17 cellular contexts compared by ENCODE assay signal in genomic region chr9:130570200-130570599, GRCh38. TPM values are rescaled to one million over a fixed set of nuclear protein-coding genes. Genes with fewer than 3 reads are reported as not detected.
A peak's percentile ranks its signal among the peaks of the same experiment; 100 is the strongest.
DNase-seq lines count a peak whose midpoint lies in the region; ATAC-seq, FAIRE-seq and TF ChIP-seq lines count a peak whose summit lies in the region.
"Had no signal": no experiment of that assay in that cellular context is flagged by ENCODE, and none has a peak within 500 bp of the region (broad histone marks: within the 10 kb centered on the region; RNA-seq: fewer than 3 reads in every experiment).

No MANE protein-coding gene starts in this region.

- POLR2A ChIA-PET in A549 (lab: Yijun Ruan, JAX) = no interaction called here
- POLR2A ChIA-PET in HEK293T (lab: Yijun Ruan, JAX) = interaction anchor here (1.0 kb wide), 1 partner anchor 9 kb away, joined by 3 read pairs; the partner anchor contains the start of gene FUBP3

- H3K27me3 ChIP-seq in RWPE2 (ENCODE audit: insufficient read depth, poor library complexity, severe bottlenecking) = no peaks in the 10 kb centered on the region
- H3K27me3 ChIP-seq: foreskin keratinocyte, ovary had no signal

- H3K36me3 ChIP-seq in RWPE2 (ENCODE audit: low read depth) = no peaks in the 10 kb centered on the region
- H3K36me3 ChIP-seq: ovary had no signal

- TF ChIP-seq CTCF in A549 (IDR thresholded peaks at IDR 0.05) (no peak), RWPE2 (IDR thresholded peaks at IDR 0.05; ENCODE audit: poor library complexity, severe bottlenecking) (no peak)

- no peak for TF ChIP-seq RAD21 in A549 (conservative IDR thresholded peaks at IDR 0.05 in 1 of 2, IDR thresholded peaks at IDR 0.05 in 1 of 2)

- no peak for DNase-seq in A549 (ENCODE audit: low read depth in 1 of 2, low spot score in 1 of 2)
- DNase-seq in HEK293T (ENCODE audit: extremely low spot score) = no peak
- DNase-seq in RWPE2 (ENCODE audit: low spot score) = no peak
- peak; percentile 34 for DNase-seq in fibroblast of gingiva (ENCODE audit: low read depth)
- DNase-seq in KG1 (lab: John Stamatoyannopoulos, UW) = no peak
- DNase-seq: activated naive CD8-positive, alpha-beta T cell treated with anti-CD3 and anti-CD28 coated beads, Interleukin-2, amount 10 ng/mL, durations not matched to agents 7 days and 5 days; NCI-H1048; NCI-H524; ovary; SHP77 treated with DMSO at 0.1 percent for 48 hours; trophoblast cell had no signal

- H3K4me3 ChIP-seq in A549 = no peak overlapping the region
- H3K4me3 ChIP-seq in RWPE2 (ENCODE audit: severe bottlenecking) = no peak overlapping the region
- H3K4me3 ChIP-seq: coronary artery, ovary had no signal

- no peak for TF ChIP-seq POLR2A in A549 (IDR thresholded peaks at IDR 0.05; ENCODE audit: low read length)

- ATAC-seq in A549 (no peak), RWPE2 (ENCODE audit: low read depth) (peak; percentile 64; the same call in 1 of the 3 replicates), GM21423 (IDR thresholded peaks at IDR 0.05; ENCODE audit: unreplicated experiment) (no peak), HG02588 (IDR thresholded peaks at IDR 0.05; ENCODE audit: unreplicated experiment) (no peak), HG03025 (IDR thresholded peaks at IDR 0.05; ENCODE audit: low FRiP score, unreplicated experiment) (no peak)
- ATAC-seq: foreskin keratinocyte had no signal

- no peak for TF ChIP-seq EP300 in A549 (IDR thresholded peaks at IDR 0.05)

- H3K4me1 ChIP-seq in A549 (no peaks in the 10 kb centered on the region), RWPE2 (ENCODE audit: insufficient read depth, poor library complexity, severe bottlenecking) (no peaks in the 10 kb centered on the region)
- H3K4me1 ChIP-seq: foreskin keratinocyte had no signal

- no peak overlapping the region for H3K27ac ChIP-seq in A549
- no peak overlapping the region for H3K27ac ChIP-seq in RWPE2 (ENCODE audit: poor library complexity, severe bottlenecking)
- H3K27ac ChIP-seq: coronary artery, foreskin keratinocyte, ovary had no signal

- CTCF ChIA-PET in A549 (lab: Yijun Ruan, JAX) = interaction anchor here (0.6 to 1.4 kb wide), 3 partner anchors 8 to 56 kb away, joined by 3 read pairs; no protein-coding TSS in a partner anchor
- CTCF ChIA-PET in HEK293T (lab: Yijun Ruan, JAX) = no interaction called here

- H3K9me3 ChIP-seq in A549 (no peaks in the 10 kb centered on the region), RWPE2 (ENCODE audit: severe bottlenecking) (peaks cover 2% of the 10 kb centered on the region)
- H3K9me3 ChIP-seq: ovary had no signal

- no peak for FAIRE-seq in A549 (lab: Jason Lieb, UNC)
- FAIRE-seq: A204.1 had no signal

- WGBS in A549 (ENCODE audit: missing lambda C conversion rate) = 49% methylated on average over 10 of the region's 10 CpGs

- no peak overlapping the region for H3K4me2 ChIP-seq in A549

TF ChIP-seq in A549, 52 proteins besides CTCF, POLR2A, EP300 and RAD21:
- TF ChIP-seq FOSL2 (IDR thresholded peaks at IDR 0.05) = no peak
- TF ChIP-seq FOSL2 (CRISPR knock-in tag; IDR thresholded peaks at IDR 0.05) = peak; percentile 26; the same call in 1 of the 2 replicates
- TF ChIP-seq E2F6 (IDR thresholded peaks at IDR 0.05; ENCODE audit: borderline replicate concordance, low read depth) = no peak

TF ChIP-seq in HEK293T, 16 proteins besides CTCF, POLR2A, EP300 and RAD21:
- TF ChIP-seq ZNF384 (IDR thresholded peaks at IDR 0.05) = peak; percentile 44
- no peak for TF ChIP-seq ELF4 (IDR thresholded peaks at IDR 0.05)
- no peak for TF ChIP-seq CTBP1 (IDR thresholded peaks at IDR 0.05; ENCODE audit: borderline replicate concordance)
- TF ChIP-seq HDGF (IDR thresholded peaks at IDR 0.05; ENCODE audit: borderline replicate concordance) = no peak
- TF ChIP-seq LEF1 (IDR thresholded peaks at IDR 0.05; ENCODE audit: borderline replicate concordance) = no peak
- TF ChIP-seq ARNT (IDR thresholded peaks at IDR 0.05) = no peak
- no peak for TF ChIP-seq SUZ12 (IDR thresholded peaks at IDR 0.05)
TF ChIP-seq in HEK293T: peak in this region for 1.

RNA-seq across cellular contexts. Expression of gene FUBP3, which starts 9.2 kb away (rescaled TPM):
- polyA plus RNA-seq in A549 (2011; rRNA removed) (30.4 and 43.5 TPM in 2 replicates), A549 (2017; fragmentation: RNase III; extraction: RNeasy Plus Mini Kit Qiagen cat#74134 plus additional on column Dnase treatment) (59.3 to 67.7 TPM (median 63.2 TPM) in 3 replicates)
- polyA plus RNA-seq in A549 (2012; cell fraction: cytosol; rRNA removed) = 34.6 and 36.1 TPM in 2 replicates
- polyA plus RNA-seq in A549 (2012; cell fraction: nucleus; rRNA removed) = 29.3 and 58.4 TPM in 2 replicates
- polyA minus RNA-seq in A549 (2011; rRNA and poly(A)+ RNA removed) = 24.1 and 47.4 TPM in 2 replicates
